ENCODE assay signal across 13 cellular contexts in genomic region chr3:161674402-161674801, GRCh38.
DNase-seq lines count a peak whose midpoint lies in the region; ATAC-seq and TF ChIP-seq lines count a peak whose summit lies in the region.
"Had no signal": no experiment of that assay in that cellular context is flagged by ENCODE, and none has a peak within 500 bp of the region (broad histone marks: within the 10 kb centered on the region; RNA-seq: fewer than 3 reads in every experiment).

No MANE protein-coding gene starts in this region.

- no peak overlapping the region for H4K8ac ChIP-seq in H9 (replicated peaks; ENCODE audit: insufficient read length, low read depth, low read length)

- H3K23ac ChIP-seq in H9 (ENCODE audit: insufficient read length, low read depth, low read length), result no peak overlapping the region

- H3K4me1 ChIP-seq in A673 (ENCODE audit: insufficient read depth, low read length, poor library complexity, severe bottlenecking) (no peaks in the 10 kb centered on the region), H9 (ENCODE audit: insufficient read depth, low read length) (peaks cover 4% of the 10 kb centered on the region; the same call in 1 of the 2 replicates), Loucy (ENCODE audit: insufficient read depth, low read length, poor library complexity, severe bottlenecking) (peaks cover 39% of the 10 kb centered on the region), iPS-20b (ENCODE audit: insufficient read depth, low read length) (peaks cover 30% of the 10 kb centered on the region; the same call in 1 of the 2 replicates)
- no peaks in the 10 kb centered on the region for H3K4me1 ChIP-seq in effector memory CD4-positive, alpha-beta T cell (ENCODE audit: control insufficient read depth, insufficient read depth, low read length, poor library complexity, severe bottlenecking)

- no peak overlapping the region for H2BK5ac ChIP-seq in H9 (ENCODE audit: insufficient read length, low read length)

- H3K9me3 Mint-ChIP-seq in H9, result peaks cover 12 to 17% of the 10 kb centered on the region in 2 experiments

- no peak for TF ChIP-seq CTCF in A673 (conservative IDR thresholded peaks at IDR 0.05; ENCODE audit: low read depth, low read length)
- no peak for TF ChIP-seq CTCF in H9 (conservative IDR thresholded peaks at IDR 0.05)
- TF ChIP-seq CTCF in Loucy (conservative IDR thresholded peaks at IDR 0.05; ENCODE audit: low read length), result no peak

- CTCF ChIA-PET in A673 (lab: Charles Lee), result no interaction called here

- H3T11ph ChIP-seq in H9 (ENCODE audit: low read length), result no peak overlapping the region

- H3K9me2 ChIP-seq in Loucy (replicated peaks; ENCODE audit: low read depth, low read length), result no peaks in the 10 kb centered on the region

- H3K4me2 ChIP-seq in H9 (ENCODE audit: insufficient read depth, insufficient read length, low read length), result no peak overlapping the region
- no peak overlapping the region for H3K4me2 ChIP-seq in Loucy (ENCODE audit: low read depth, low read length, poor library complexity, severe bottlenecking)

- H3K4me3 ChIP-seq in A673 (ENCODE audit: low read depth, low read length, poor library complexity, severe bottlenecking) (no peak overlapping the region), Loucy (ENCODE audit: low read length, poor library complexity, severe bottlenecking) (no peak overlapping the region), iPS-20b (ENCODE audit: low read length) (no peak overlapping the region)
- no peak overlapping the region for H3K4me3 ChIP-seq in effector memory CD4-positive, alpha-beta T cell (ENCODE audit: insufficient read depth, low read depth, low read length, poor library complexity, severe bottlenecking)

- no peak overlapping the region for H4K91ac ChIP-seq in H9 (ENCODE audit: insufficient read length, low read depth, low read length)

- H3K9ac ChIP-seq in H9 (ENCODE audit: extremely low read depth, insufficient read length, low read length) (no peak overlapping the region), Loucy (ENCODE audit: low read depth, low read length, poor library complexity, severe bottlenecking) (peak overlapping the region; percentile 3), iPS-20b (ENCODE audit: low read depth, low read length) (no peak overlapping the region; the same call in 1 of the 2 replicates)

- no peaks in the 10 kb centered on the region for H3K79me1 ChIP-seq in H9 (ENCODE audit: insufficient read depth, low read depth, low read length, poor library complexity, severe bottlenecking)

- no peak overlapping the region for H2BK120ac ChIP-seq in H9 (ENCODE audit: low read depth, low read length, poor library complexity, severe bottlenecking)

- no peak overlapping the region for H3K18ac ChIP-seq in H9 (ENCODE audit: insufficient read length, low read depth, low read length)

- no peak overlapping the region for H2AK5ac ChIP-seq in H9 (ENCODE audit: insufficient read length, low read length)

- peak overlapping the region in 2 of 3 experiments; percentile 12 to 76; a peak in 4 of 7 replicates for H3K27ac Mint-ChIP-seq in H9
- H3K27ac Mint-ChIP-seq: CD14-positive monocyte; CD8-positive, alpha-beta T cell had no signal

- no peak overlapping the region for H3K4me3 Mint-ChIP-seq in H9
- H3K4me3 Mint-ChIP-seq: CD14-positive monocyte; CD8-positive, alpha-beta T cell had no signal

- H3K4ac ChIP-seq in H9 (ENCODE audit: low read depth, low read length), result no peak overlapping the region

- no peak for ATAC-seq in GM19463 (IDR thresholded peaks at IDR 0.05; ENCODE audit: unreplicated experiment)
- ATAC-seq: CD8-positive, alpha-beta T cell had no signal

- BruUV-seq in A673 (replicated peaks; lab: Mats Ljungman, UMichigan), result no TSS peak

- no peak overlapping the region for H4K5ac ChIP-seq in H9 (ENCODE audit: insufficient read length, low read depth, low read length)

- H3K36me3 Mint-ChIP-seq in H9 (ENCODE audit: insufficient read depth in 1 of 3, low read depth in 3 of 3), result peaks cover 16 to 23% (median 17%) of the 10 kb centered on the region in 3 experiments
- H3K36me3 Mint-ChIP-seq: CD14-positive monocyte; CD8-positive, alpha-beta T cell had no signal

- H3K9me3 ChIP-seq in A673 (ENCODE audit: low read depth, low read length, poor library complexity, severe bottlenecking), result peaks cover 6% of the 10 kb centered on the region
- no peaks in the 10 kb centered on the region for H3K9me3 ChIP-seq in H9 (ENCODE audit: control insufficient read depth, low read depth, low read length)
- peaks cover 3% of the 10 kb centered on the region for H3K9me3 ChIP-seq in Loucy (ENCODE audit: insufficient read depth, low read depth, low read length)
- H3K9me3 ChIP-seq in iPS-20b (ENCODE audit: insufficient read depth, low read depth, low read length), result peaks cover 4% of the 10 kb centered on the region; the same call in 1 of the 2 replicates
- no peaks in the 10 kb centered on the region for H3K9me3 ChIP-seq in effector memory CD4-positive, alpha-beta T cell (ENCODE audit: control insufficient read depth, low read length)

- H3K27me3 ChIP-seq in A673 (replicated peaks; ENCODE audit: insufficient read depth, low read depth, low read length, poor library complexity), result no peaks in the 10 kb centered on the region
- H3K27me3 ChIP-seq in H9 (ENCODE audit: insufficient read depth, low read length), result no peaks in the 10 kb centered on the region
- H3K27me3 ChIP-seq in Loucy (ENCODE audit: insufficient read depth, low read length, poor library complexity, severe bottlenecking), result peaks cover 4% of the 10 kb centered on the region
- H3K27me3 ChIP-seq in iPS-20b (ENCODE audit: insufficient read depth, low read length), result no peaks in the 10 kb centered on the region
- no peaks in the 10 kb centered on the region for H3K27me3 ChIP-seq in effector memory CD4-positive, alpha-beta T cell (replicated peaks; ENCODE audit: control insufficient read depth, insufficient read depth, low read length, poor library complexity, severe bottlenecking)

- H2AFZ ChIP-seq in H9 (ENCODE audit: low read length) (no peak overlapping the region), Loucy (ENCODE audit: low read length) (no peak overlapping the region)

- no peaks in the 10 kb centered on the region for H4K20me1 ChIP-seq in H9 (ENCODE audit: control insufficient read depth, insufficient read depth, insufficient read length)
- H4K20me1 ChIP-seq in Loucy (ENCODE audit: insufficient read depth, low read length, poor library complexity, severe bottlenecking), result no peaks in the 10 kb centered on the region

- intact Hi-C loops in A673 (cut with micrococcal nuclease; ENCODE audit: unreplicated experiment), result no loop called here

- DNase-seq in A673 (ENCODE audit: low spot score), result peak; percentile 18
- no peak for DNase-seq in H9
- no peak for DNase-seq in effector memory CD4-positive, alpha-beta T cell
- DNase-seq in NAMALWA (ENCODE audit: low spot score), result no peak
- DNase-seq: CD8-positive, alpha-beta T cell; COR-L47; DMS153; DMS79 treated with DMSO at 0.1 percent for 48 hours; EL had no signal

- H3K36me3 ChIP-seq in A673 (ENCODE audit: insufficient read depth, low read length, poor library complexity, severe bottlenecking) (no peaks in the 10 kb centered on the region), Loucy (ENCODE audit: insufficient read depth, low read length) (no peaks in the 10 kb centered on the region), iPS-20b (ENCODE audit: insufficient read depth, low read depth, low read length) (no peaks in the 10 kb centered on the region)
- no peaks in the 10 kb centered on the region for H3K36me3 ChIP-seq in effector memory CD4-positive, alpha-beta T cell (ENCODE audit: control insufficient read depth, insufficient read depth, low read length)

- POLR2A ChIA-PET in A673 (lab: Charles Lee; ENCODE audit: low non-redundant PET), result no interaction called here

- H3K27ac ChIP-seq in A673 (ENCODE audit: low read depth, low read length, poor library complexity, severe bottlenecking) (no peak overlapping the region), H9 (ENCODE audit: insufficient read length, low read depth, low read length) (no peak overlapping the region), iPS-20b (ENCODE audit: low read length) (peak overlapping the region; percentile 18)
- H3K27ac ChIP-seq in effector memory CD4-positive, alpha-beta T cell (ENCODE audit: insufficient read depth, low read length, poor library complexity, severe bottlenecking), result no peak overlapping the region

- no peaks in the 10 kb centered on the region for H3K79me2 ChIP-seq in H9 (ENCODE audit: insufficient read depth, low read length)
- no peaks in the 10 kb centered on the region for H3K79me2 ChIP-seq in Loucy (ENCODE audit: insufficient read depth, low read length)

- no peak overlapping the region for H3K56ac ChIP-seq in H9 (ENCODE audit: insufficient read length, low read depth, low read length)

- no peaks in the 10 kb centered on the region for H3K27me3 Mint-ChIP-seq in H9 (ENCODE audit: low read depth)

- H3K23me2 ChIP-seq in H9 (ENCODE audit: insufficient read length, low read depth, low read length, poor library complexity, severe bottlenecking), result no peaks in the 10 kb centered on the region

- H3K4me1 Mint-ChIP-seq in H9, result peaks cover 30 to 31% of the 10 kb centered on the region in 2 experiments
- H3K4me1 Mint-ChIP-seq: CD14-positive monocyte had no signal

- no peak overlapping the region for H2BK20ac ChIP-seq in H9 (ENCODE audit: low read depth, low read length, poor library complexity, severe bottlenecking)

- no peak overlapping the region for H2BK15ac ChIP-seq in H9 (ENCODE audit: low read depth, low read length)

- H2BK12ac ChIP-seq in H9 (ENCODE audit: insufficient read length, low read depth, low read length), result no peak overlapping the region

- no peaks in the 10 kb centered on the region for H3F3A ChIP-seq in Loucy (ENCODE audit: low read depth)

- no peak overlapping the region for H3K14ac ChIP-seq in H9 (ENCODE audit: insufficient read depth, low read length)
